8 cellular contexts compared by ENCODE assay signal in genomic region chr16:679808-680624, GRCh38.
DNase-seq lines count a peak whose midpoint lies in the region; ATAC-seq and TF ChIP-seq lines count a peak whose summit lies in the region.

STUB1 (plus strand) TSS chr16:680410; CDS start chr16:680526, 116 bp downstream.

- ATAC-seq in HG03025 (IDR thresholded peaks at IDR 0.05; ENCODE audit: low FRiP score, unreplicated experiment): peak; percentile 32
- ATAC-seq in GM19328 (IDR thresholded peaks at IDR 0.05; ENCODE audit: unreplicated experiment): no peak

- peak; percentile 78 to 92 for DNase-seq in NCI-H446 (lab: John Stamatoyannopoulos, UW)
- peak; percentile 94 for DNase-seq in activated CD4-positive, alpha-beta T cell treated with anti-CD3 and anti-CD28 coated beads for 48 hours
- DNase-seq in choroid plexus epithelial cell (ENCODE audit: low read depth): peak; percentile 87
- peak; percentile 84 to 87 for DNase-seq in stimulated activated CD4-positive, alpha-beta T cell treated with anti-CD3 and anti-CD28 coated beads, Interleukin-15, amount 100 ng/mL, for 48 hours (ENCODE audit: low read depth in 2 of 2)

- TF ChIP-seq CTCF in GM12875 (IDR thresholded peaks at IDR 0.05; ENCODE audit: borderline replicate concordance, insufficient read depth, low read depth, low read length) (no peak), choroid plexus epithelial cell (conservative IDR thresholded peaks at IDR 0.05; ENCODE audit: low read depth, low read length) (no peak)

- H3K27ac ChIP-seq in layer of hippocampus (ENCODE audit: low read depth, low read length): peak within 1 kb of the TSS; percentile 98

- H3K27me3 ChIP-seq in layer of hippocampus (ENCODE audit: control insufficient read depth, insufficient read depth, low read length): no peaks in the 10 kb centered on the region

- H3K4me3 ChIP-seq in GM12875 (ENCODE audit: low read depth, low read length): peak within 1 kb of the TSS; percentile 86
- H3K4me3 ChIP-seq in choroid plexus epithelial cell (ENCODE audit: low read depth, low read length): peak within 1 kb of the TSS; percentile 82
